ENCODE assay signal across 22 cellular contexts in genomic region chr3:31579828-31580227, GRCh38.
"Had no signal": no experiment of that assay in that cellular context is flagged by ENCODE, and none has a peak within 500 bp of the region (broad histone marks: within the 10 kb centered on the region; RNA-seq: fewer than 3 reads in every experiment).

No MANE protein-coding gene starts in this region.

- H3K36me3 ChIP-seq: right lobe of liver had no signal

- H3K27ac ChIP-seq: foreskin keratinocyte, right lobe of liver, SK-N-MC, testis had no signal

- DNase-seq: activated CD4-positive, alpha-beta T cell treated with anti-CD3 and anti-CD28 coated beads for 4 hours; activated CD4-positive, alpha-beta T cell treated with anti-CD3 and anti-CD28 coated beads, Interleukin-2, amount 50 U/mL, for 48 hours; activated CD4-positive, CD25-positive, alpha-beta regulatory T cell; activated CD8-positive, alpha-beta memory T cell treated with anti-CD3 and anti-CD28 coated beads, Interleukin-2, amount 50 U/mL, for 48 hours; activated naive CD4-positive, alpha-beta T cell treated with anti-CD3 and anti-CD28 coated beads for 36 hours; activated naive CD8-positive, alpha-beta T cell treated with anti-CD3 and anti-CD28 coated beads, Interleukin-2, amount 10 ng/mL, durations not matched to agents 7 days and 5 days; activated T-cell treated with anti-CD3 and anti-CD28 coated beads, Interleukin-2, amount 50 U/mL, for 48 hours; amniotic stem cell; effector CD8-positive, alpha-beta T cell; foreskin keratinocyte; glutamatergic neuron; islet precursor cell; right lobe of liver; stimulated activated CD4-positive, alpha-beta T cell treated with anti-CD3 and anti-CD28 coated beads, Interleukin-2, amount 100 ng/mL, for 48 hours; stimulated activated naive CD4-positive, alpha-beta T cell; SW 1271; T-helper 17 cell; testis; trophoblast cell had no signal

- H3K4me1 ChIP-seq: foreskin keratinocyte, testis had no signal

- H3K4me3 ChIP-seq: lung, right lobe of liver, SK-N-MC, testis had no signal

- H3K9me3 ChIP-seq: right lobe of liver, testis had no signal

- ATAC-seq: foreskin keratinocyte; natural killer cell treated with Interleukin-12 subunit alpha and Interleukin-12 subunit beta and Interleukin-15 and Interleukin-18, amount 100 ng/mL, for 72 hours; right lobe of liver; T-helper 17 cell had no signal

- H3K27me3 ChIP-seq: foreskin keratinocyte, right lobe of liver, testis had no signal
